ENCODE assay signal across 1 cellular context in the genomic region with DNA sequence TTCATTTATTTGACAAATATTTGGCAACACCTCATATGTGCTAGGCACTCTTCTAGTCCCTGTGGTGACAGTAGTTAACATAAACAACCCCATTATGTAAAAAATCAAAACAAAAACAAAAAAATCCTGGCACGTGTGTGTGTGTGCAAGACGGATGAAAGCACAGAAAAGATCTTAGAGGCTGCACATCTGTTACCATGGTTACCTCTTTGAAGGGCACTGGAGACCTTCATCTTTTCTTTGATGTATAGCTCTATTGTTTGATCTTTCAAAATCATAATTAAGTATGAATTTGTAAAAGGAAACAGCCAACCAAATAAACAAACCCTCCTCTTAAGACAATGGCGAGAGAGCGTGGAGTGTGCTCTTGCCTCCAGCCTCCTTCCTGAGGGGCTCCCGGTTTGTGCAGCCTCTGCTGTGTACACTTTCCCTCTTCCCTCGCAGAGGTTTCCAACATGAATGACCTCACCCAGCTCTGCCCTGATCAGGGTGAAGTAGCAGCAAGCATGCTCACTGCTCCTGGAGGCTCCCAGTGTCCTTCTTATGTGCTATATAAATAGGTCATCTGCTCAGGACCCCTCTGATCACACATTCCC.
TF ChIP-seq lines count a peak whose summit lies in the region.

No MANE protein-coding gene starts in this region.

TF ChIP-seq in GM12878, 131 proteins besides CTCF, POLR2A, EP300 and RAD21:
- TF ChIP-seq, protein P1, sequence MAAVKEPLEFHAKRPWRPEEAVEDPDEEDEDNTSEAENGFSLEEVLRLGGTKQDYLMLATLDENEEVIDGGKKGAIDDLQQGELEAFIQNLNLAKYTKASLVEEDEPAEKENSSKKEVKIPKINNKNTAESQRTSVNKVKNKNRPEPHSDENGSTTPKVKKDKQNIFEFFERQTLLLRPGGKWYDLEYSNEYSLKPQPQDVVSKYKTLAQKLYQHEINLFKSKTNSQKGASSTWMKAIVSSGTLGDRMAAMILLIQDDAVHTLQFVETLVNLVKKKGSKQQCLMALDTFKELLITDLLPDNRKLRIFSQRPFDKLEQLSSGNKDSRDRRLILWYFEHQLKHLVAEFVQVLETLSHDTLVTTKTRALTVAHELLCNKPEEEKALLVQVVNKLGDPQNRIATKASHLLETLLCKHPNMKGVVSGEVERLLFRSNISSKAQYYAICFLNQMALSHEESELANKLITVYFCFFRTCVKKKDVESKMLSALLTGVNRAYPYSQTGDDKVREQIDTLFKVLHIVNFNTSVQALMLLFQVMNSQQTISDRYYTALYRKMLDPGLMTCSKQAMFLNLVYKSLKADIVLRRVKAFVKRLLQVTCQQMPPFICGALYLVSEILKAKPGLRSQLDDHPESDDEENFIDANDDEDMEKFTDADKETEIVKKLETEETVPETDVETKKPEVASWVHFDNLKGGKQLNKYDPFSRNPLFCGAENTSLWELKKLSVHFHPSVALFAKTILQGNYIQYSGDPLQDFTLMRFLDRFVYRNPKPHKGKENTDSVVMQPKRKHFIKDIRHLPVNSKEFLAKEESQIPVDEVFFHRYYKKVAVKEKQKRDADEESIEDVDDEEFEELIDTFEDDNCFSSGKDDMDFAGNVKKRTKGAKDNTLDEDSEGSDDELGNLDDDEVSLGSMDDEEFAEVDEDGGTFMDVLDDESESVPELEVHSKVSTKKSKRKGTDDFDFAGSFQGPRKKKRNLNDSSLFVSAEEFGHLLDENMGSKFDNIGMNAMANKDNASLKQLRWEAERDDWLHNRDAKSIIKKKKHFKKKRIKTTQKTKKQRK (IDR thresholded peaks at IDR 0.05; ENCODE audit: low read depth, low read length): no peak
- TF ChIP-seq, protein P2, sequence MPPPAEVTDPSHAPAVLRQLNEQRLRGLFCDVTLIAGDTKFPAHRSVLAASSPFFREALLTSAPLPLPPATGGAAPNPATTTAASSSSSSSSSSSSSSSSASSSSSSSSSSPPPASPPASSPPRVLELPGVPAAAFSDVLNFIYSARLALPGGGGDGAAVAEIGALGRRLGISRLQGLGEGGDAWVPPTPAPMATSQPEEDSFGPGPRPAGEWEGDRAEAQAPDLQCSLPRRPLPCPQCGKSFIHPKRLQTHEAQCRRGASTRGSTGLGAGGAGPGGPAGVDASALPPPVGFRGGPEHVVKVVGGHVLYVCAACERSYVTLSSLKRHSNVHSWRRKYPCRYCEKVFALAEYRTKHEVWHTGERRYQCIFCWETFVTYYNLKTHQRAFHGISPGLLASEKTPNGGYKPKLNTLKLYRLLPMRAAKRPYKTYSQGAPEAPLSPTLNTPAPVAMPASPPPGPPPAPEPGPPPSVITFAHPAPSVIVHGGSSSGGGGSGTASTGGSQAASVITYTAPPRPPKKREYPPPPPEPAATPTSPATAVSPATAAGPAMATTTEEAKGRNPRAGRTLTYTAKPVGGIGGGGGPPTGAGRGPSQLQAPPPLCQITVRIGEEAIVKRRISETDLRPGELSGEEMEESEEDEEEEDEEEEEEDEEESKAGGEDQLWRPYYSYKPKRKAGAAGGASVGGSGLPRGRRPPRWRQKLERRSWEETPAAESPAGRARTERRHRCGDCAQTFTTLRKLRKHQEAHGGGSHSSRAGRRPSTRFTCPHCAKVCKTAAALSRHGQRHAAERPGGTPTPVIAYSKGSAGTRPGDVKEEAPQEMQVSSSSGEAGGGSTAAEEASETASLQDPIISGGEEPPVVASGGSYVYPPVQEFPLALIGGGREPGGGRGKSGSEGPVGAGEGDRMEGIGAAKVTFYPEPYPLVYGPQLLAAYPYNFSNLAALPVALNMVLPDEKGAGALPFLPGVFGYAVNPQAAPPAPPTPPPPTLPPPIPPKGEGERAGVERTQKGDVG (CRISPR knock-in tag; IDR thresholded peaks at IDR 0.05): no peak
- no peak for TF ChIP-seq ZSCAN29 (IDR thresholded peaks at IDR 0.05)
- TF ChIP-seq, protein P3, sequence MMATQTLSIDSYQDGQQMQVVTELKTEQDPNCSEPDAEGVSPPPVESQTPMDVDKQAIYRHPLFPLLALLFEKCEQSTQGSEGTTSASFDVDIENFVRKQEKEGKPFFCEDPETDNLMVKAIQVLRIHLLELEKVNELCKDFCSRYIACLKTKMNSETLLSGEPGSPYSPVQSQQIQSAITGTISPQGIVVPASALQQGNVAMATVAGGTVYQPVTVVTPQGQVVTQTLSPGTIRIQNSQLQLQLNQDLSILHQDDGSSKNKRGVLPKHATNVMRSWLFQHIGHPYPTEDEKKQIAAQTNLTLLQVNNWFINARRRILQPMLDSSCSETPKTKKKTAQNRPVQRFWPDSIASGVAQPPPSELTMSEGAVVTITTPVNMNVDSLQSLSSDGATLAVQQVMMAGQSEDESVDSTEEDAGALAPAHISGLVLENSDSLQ (IDR thresholded peaks at IDR 0.05): peak; percentile 54
- TF ChIP-seq, protein P4, sequence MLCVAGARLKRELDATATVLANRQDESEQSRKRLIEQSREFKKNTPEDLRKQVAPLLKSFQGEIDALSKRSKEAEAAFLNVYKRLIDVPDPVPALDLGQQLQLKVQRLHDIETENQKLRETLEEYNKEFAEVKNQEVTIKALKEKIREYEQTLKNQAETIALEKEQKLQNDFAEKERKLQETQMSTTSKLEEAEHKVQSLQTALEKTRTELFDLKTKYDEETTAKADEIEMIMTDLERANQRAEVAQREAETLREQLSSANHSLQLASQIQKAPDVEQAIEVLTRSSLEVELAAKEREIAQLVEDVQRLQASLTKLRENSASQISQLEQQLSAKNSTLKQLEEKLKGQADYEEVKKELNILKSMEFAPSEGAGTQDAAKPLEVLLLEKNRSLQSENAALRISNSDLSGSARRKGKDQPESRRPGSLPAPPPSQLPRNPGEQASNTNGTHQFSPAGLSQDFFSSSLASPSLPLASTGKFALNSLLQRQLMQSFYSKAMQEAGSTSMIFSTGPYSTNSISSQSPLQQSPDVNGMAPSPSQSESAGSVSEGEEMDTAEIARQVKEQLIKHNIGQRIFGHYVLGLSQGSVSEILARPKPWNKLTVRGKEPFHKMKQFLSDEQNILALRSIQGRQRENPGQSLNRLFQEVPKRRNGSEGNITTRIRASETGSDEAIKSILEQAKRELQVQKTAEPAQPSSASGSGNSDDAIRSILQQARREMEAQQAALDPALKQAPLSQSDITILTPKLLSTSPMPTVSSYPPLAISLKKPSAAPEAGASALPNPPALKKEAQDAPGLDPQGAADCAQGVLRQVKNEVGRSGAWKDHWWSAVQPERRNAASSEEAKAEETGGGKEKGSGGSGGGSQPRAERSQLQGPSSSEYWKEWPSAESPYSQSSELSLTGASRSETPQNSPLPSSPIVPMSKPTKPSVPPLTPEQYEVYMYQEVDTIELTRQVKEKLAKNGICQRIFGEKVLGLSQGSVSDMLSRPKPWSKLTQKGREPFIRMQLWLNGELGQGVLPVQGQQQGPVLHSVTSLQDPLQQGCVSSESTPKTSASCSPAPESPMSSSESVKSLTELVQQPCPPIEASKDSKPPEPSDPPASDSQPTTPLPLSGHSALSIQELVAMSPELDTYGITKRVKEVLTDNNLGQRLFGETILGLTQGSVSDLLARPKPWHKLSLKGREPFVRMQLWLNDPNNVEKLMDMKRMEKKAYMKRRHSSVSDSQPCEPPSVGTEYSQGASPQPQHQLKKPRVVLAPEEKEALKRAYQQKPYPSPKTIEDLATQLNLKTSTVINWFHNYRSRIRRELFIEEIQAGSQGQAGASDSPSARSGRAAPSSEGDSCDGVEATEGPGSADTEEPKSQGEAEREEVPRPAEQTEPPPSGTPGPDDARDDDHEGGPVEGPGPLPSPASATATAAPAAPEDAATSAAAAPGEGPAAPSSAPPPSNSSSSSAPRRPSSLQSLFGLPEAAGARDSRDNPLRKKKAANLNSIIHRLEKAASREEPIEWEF (IDR thresholded peaks at IDR 0.05; ENCODE audit: insufficient replicate concordance, low read depth, low read length): no peak
- TF ChIP-seq, protein P5, sequence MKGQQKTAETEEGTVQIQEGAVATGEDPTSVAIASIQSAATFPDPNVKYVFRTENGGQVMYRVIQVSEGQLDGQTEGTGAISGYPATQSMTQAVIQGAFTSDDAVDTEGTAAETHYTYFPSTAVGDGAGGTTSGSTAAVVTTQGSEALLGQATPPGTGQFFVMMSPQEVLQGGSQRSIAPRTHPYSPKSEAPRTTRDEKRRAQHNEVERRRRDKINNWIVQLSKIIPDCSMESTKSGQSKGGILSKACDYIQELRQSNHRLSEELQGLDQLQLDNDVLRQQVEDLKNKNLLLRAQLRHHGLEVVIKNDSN (IDR thresholded peaks at IDR 0.05; ENCODE audit: borderline replicate concordance, extremely low read length, insufficient read depth, low read depth, low read length): no peak
- TF ChIP-seq IKZF1 (conservative IDR thresholded peaks at IDR 0.05): no peak
- TF ChIP-seq NFIC (IDR thresholded peaks at IDR 0.05; ENCODE audit: low read depth, low read length): no peak
- no peak for TF ChIP-seq RBBP5 (conservative IDR thresholded peaks at IDR 0.05)
- TF ChIP-seq MTA2 (IDR thresholded peaks at IDR 0.05; ENCODE audit: low read depth): no peak
- TF ChIP-seq, protein P6, sequence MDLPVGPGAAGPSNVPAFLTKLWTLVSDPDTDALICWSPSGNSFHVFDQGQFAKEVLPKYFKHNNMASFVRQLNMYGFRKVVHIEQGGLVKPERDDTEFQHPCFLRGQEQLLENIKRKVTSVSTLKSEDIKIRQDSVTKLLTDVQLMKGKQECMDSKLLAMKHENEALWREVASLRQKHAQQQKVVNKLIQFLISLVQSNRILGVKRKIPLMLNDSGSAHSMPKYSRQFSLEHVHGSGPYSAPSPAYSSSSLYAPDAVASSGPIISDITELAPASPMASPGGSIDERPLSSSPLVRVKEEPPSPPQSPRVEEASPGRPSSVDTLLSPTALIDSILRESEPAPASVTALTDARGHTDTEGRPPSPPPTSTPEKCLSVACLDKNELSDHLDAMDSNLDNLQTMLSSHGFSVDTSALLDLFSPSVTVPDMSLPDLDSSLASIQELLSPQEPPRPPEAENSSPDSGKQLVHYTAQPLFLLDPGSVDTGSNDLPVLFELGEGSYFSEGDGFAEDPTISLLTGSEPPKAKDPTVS (IDR thresholded peaks at IDR 0.05; ENCODE audit: low read depth, low read length): no peak
- peak; percentile 68; the same call in 1 of the 2 replicates for TF ChIP-seq BMI1 (IDR thresholded peaks at IDR 0.05; ENCODE audit: borderline replicate concordance)
- TF ChIP-seq SIN3A (IDR thresholded peaks at IDR 0.05; ENCODE audit: low read depth, low read length): no peak
TF ChIP-seq in GM12878: peak in this region for 2.
